Comparison of ENCODE assay signal across 23 cellular contexts in genomic region chr5:39323542-39323941, GRCh38. TPM values are rescaled to one million over a fixed set of nuclear protein-coding genes. Genes with fewer than 3 reads are reported as not detected.
"Had no signal": no experiment of that assay in that cellular context is flagged by ENCODE, and none has a peak within 500 bp of the region (broad histone marks: within the 10 kb centered on the region; RNA-seq: fewer than 3 reads in every experiment).

No MANE protein-coding gene starts in this region.

- FAIRE-seq: HepG2 had no signal

- H3K27ac ChIP-seq: RWPE1 had no signal

- DNase-seq: IMR-90, Karpas-422, KG1, MM.1S, NCI-H1048, NCI-H1105, NCI-H1417, NCI-H1436 treated with DMSO at 0.1 percent for 48 hours, NCI-H1694, NCI-H187 treated with DMSO at 0.1 percent for 48 hours, NCI-H2029 treated with DMSO at 0.1 percent for 48 hours, NCI-H2171 treated with DMSO at 0.1 percent for 48 hours, NCI-H345, NCI-H446 treated with DMSO at 0.1 percent for 48 hours, NCI-H510A treated with DMSO at 0.1 percent for 48 hours, NCI-H526, SHP77, T-helper 1 cell had no signal

- ATAC-seq: HepG2, SK-N-SH treated with all-trans-retinoic acid at 6 μM for 48 hours had no signal

RNA-seq across cellular contexts. Expression of gene C9, which starts 40.8 kb away (rescaled TPM):
- total RNA-seq: HepG2, HT1080, IMR-90, M059J had no signal
- polyA plus RNA-seq: HepG2, IMR-90 had no signal
